13 cellular contexts compared by ENCODE assay signal in the genomic region with DNA sequence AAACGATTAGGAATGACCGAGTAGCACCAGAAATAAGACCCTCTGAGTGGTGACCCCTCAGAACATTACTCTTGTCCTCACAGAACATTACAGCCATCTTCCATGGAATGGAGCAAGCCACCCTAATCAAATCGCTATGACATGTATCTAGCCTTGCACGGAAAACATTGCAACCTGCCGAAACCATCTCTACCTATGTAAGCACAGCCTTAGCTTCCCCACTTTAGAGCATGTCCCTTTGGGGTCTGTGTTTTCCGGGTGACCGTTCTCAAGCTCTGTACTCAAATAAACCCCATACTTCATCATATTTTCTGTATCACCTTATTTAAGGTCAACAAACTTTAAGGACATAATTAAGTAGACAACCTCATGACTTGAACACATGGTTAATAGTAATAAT.
DNase-seq lines count a peak whose midpoint lies in the region; ATAC-seq and TF ChIP-seq lines count a peak whose summit lies in the region.
"Had no signal": no experiment of that assay in that cellular context is flagged by ENCODE, and none has a peak within 500 bp of the region (broad histone marks: within the 10 kb centered on the region; RNA-seq: fewer than 3 reads in every experiment).

No MANE protein-coding gene starts in this region.

- no peak overlapping the region for H2BK5ac ChIP-seq in mesenchymal stem cell (ENCODE audit: low read depth, low read length, poor library complexity, severe bottlenecking)

- H3K4me2 ChIP-seq in mesenchymal stem cell (ENCODE audit: low read length, poor library complexity, severe bottlenecking) = no peak overlapping the region

- peak overlapping the region; percentile 97 for H2AK5ac ChIP-seq in mesenchymal stem cell (ENCODE audit: low read length, severe bottlenecking)

- TF ChIP-seq POLR2A in vagina (IDR thresholded peaks at IDR 0.05) = no peak
- TF ChIP-seq POLR2A in heart left ventricle (IDR thresholded peaks at IDR 0.05) = no peak

- H3K4me3 Mint-ChIP-seq in activated CD4-positive, alpha-beta T cell treated with anti-CD3 and anti-CD28 coated beads for 36 hours = no peak overlapping the region
- H3K4me3 Mint-ChIP-seq: activated CD8-positive, alpha-beta memory T cell treated with anti-CD3 and anti-CD28 coated beads, Interleukin-2, amount 10 ng/mL, durations not matched to agents 7 days and 5 days had no signal

- peak overlapping the region; percentile 2 for H4K8ac ChIP-seq in mesenchymal stem cell (ENCODE audit: low read length)

- H4K91ac ChIP-seq in mesenchymal stem cell (ENCODE audit: low read length) = no peak overlapping the region

- no peak overlapping the region for H2BK15ac ChIP-seq in mesenchymal stem cell (ENCODE audit: low read depth, poor library complexity, severe bottlenecking)

- no peak for DNase-seq in activated CD4-positive, alpha-beta T cell treated with anti-CD3 and anti-CD28 coated beads for 36 hours
- no peak for DNase-seq in activated CD4-positive, alpha-beta T cell treated with anti-CD3 and anti-CD28 coated beads, Interleukin-2, amount 50 U/mL, for 48 hours
- no peak for DNase-seq in adipocyte (ENCODE audit: low read depth)
- DNase-seq in mesenchymal stem cell = no peak
- no peak for DNase-seq in vagina (ENCODE audit: extremely low spot score in 2 of 2)
- DNase-seq in heart left ventricle = no peak
- DNase-seq: activated naive CD8-positive, alpha-beta T cell treated with anti-CD3 and anti-CD28 coated beads, Interleukin-2, amount 10 ng/mL, durations not matched to agents 7 days and 5 days had no signal

- peaks cover 11% of the 10 kb centered on the region for H3K27me3 Mint-ChIP-seq in activated CD4-positive, alpha-beta T cell treated with anti-CD3 and anti-CD28 coated beads for 36 hours

- 91% methylated on average over 7 of the region's 7 CpGs for WGBS in mesenchymal stem cell
- WGBS in heart left ventricle, 4 donors = 86 to 95% (median 92%) methylated on average over 7 of the region's 7 CpGs

- peak overlapping the region in 1 of 2 experiments; percentile 40 for H3K4ac ChIP-seq in mesenchymal stem cell (ENCODE audit: low read depth in 1 of 2, low read length in 2 of 2)

- H3K4me1 ChIP-seq in adipocyte (ENCODE audit: control insufficient read depth, insufficient read depth, low read length) (peaks cover 4% of the 10 kb centered on the region), mesenchymal stem cell (ENCODE audit: control insufficient read depth, insufficient read depth, low read depth, low read length) (peaks cover 13% of the 10 kb centered on the region), vagina (peaks cover 6% of the 10 kb centered on the region), heart left ventricle (peaks cover 0 to 48% (median 4%) of the 10 kb centered on the region in 12 donors)

- POLR2A ChIA-PET in activated CD4-positive, alpha-beta T cell treated with anti-CD3 and anti-CD28 coated beads for 36 hours (lab: Charles Lee) = interaction anchor here (0.6 to 2.1 kb wide), 4 partner anchors 53 to 613 kb away, joined by 3 to 15 read pairs (median 4); a partner anchor contains a TSS

- H3K23ac ChIP-seq in mesenchymal stem cell (ENCODE audit: low read length in 2 of 2) = no peak overlapping the region

- H3K9ac ChIP-seq in adipocyte (ENCODE audit: low read length) (no peak overlapping the region), mesenchymal stem cell (ENCODE audit: low read length) (peak overlapping the region; percentile 48)

- H3K4me3 ChIP-seq in adipocyte (ENCODE audit: low read length) (peak overlapping the region; percentile 71), mesenchymal stem cell (ENCODE audit: insufficient read depth in 1 of 2, low read depth in 1 of 2, low read length in 2 of 2) (no peak overlapping the region), vagina (no peak overlapping the region), heart left ventricle (peak overlapping the region in 3 of 12 donors; percentile 42 to 49 (median 45))

- H3K36me3 Mint-ChIP-seq in activated CD4-positive, alpha-beta T cell treated with anti-CD3 and anti-CD28 coated beads for 36 hours (ENCODE audit: low read depth) = no peaks in the 10 kb centered on the region

- peak overlapping the region in 1 of 2 experiments; percentile 100 for H2BK12ac ChIP-seq in mesenchymal stem cell (ENCODE audit: low read length in 2 of 2)

- H3K27ac ChIP-seq in mesenchymal stem cell (ENCODE audit: low read length, poor library complexity, severe bottlenecking) = no peak overlapping the region
- H3K27ac ChIP-seq in vagina = peak overlapping the region; percentile 42
- peak overlapping the region in 2 of 12 donors; percentile 52 to 76 for H3K27ac ChIP-seq in heart left ventricle

- no peaks in the 10 kb centered on the region for H3K36me3 ChIP-seq in adipocyte (ENCODE audit: control insufficient read depth, insufficient read depth, low read length, severe bottlenecking)
- no peaks in the 10 kb centered on the region for H3K36me3 ChIP-seq in mesenchymal stem cell (ENCODE audit: control insufficient read depth in 1 of 2, insufficient read depth in 2 of 2, low read depth in 1 of 2, low read length in 2 of 2)
- H3K36me3 ChIP-seq in vagina = no peaks in the 10 kb centered on the region
- H3K36me3 ChIP-seq in heart left ventricle = no peaks in the 10 kb centered on the region
- H3K36me3 ChIP-seq: MG63, tibial nerve had no signal

- peaks cover 42% of the 10 kb centered on the region for H3K4me1 Mint-ChIP-seq in activated CD4-positive, alpha-beta T cell treated with anti-CD3 and anti-CD28 coated beads for 36 hours

- no peak overlapping the region for H2BK120ac ChIP-seq in mesenchymal stem cell (ENCODE audit: low read depth, low read length)

- intact Hi-C loops in activated CD4-positive, alpha-beta T cell treated with anti-CD3 and anti-CD28 coated beads for 36 hours (cut with DNase I, micrococcal nuclease) = loop anchor here (1.0 to 10.0 kb wide), 7 partner anchors 53 to 509 kb away; a partner anchor contains a TSS
- intact Hi-C loops in vagina (cut with DNase I) = loop anchor here (1.0 to 5.0 kb wide), 2 partner anchors 198 to 294 kb away; no protein-coding TSS in a partner anchor
- intact Hi-C loops in heart left ventricle (cut with DNase I) = loop anchor here in 9 of 10 donors (1.0 to 10.0 kb wide), 14 partner anchors 198 to 452 kb away; a partner anchor contains a TSS

- ATAC-seq in activated CD4-positive, alpha-beta T cell treated with anti-CD3 and anti-CD28 coated beads for 36 hours = no peak
- ATAC-seq in HG02678 (IDR thresholded peaks at IDR 0.05; ENCODE audit: unreplicated experiment) (no peak), heart left ventricle (no peak), HG03135 (IDR thresholded peaks at IDR 0.05; ENCODE audit: unreplicated experiment) (no peak)

- CTCF ChIA-PET in activated CD4-positive, alpha-beta T cell treated with anti-CD3 and anti-CD28 coated beads for 36 hours (lab: Charles Lee) = interaction anchor here (0.6 to 4.1 kb wide), 62 partner anchors 9 to 510 kb away, joined by 3 to 77 read pairs (median 5); a partner anchor contains a TSS

- TF ChIP-seq CTCF in vagina (IDR thresholded peaks at IDR 0.05) (no peak), heart left ventricle (IDR thresholded peaks at IDR 0.05) (no peak)

- peak overlapping the region in 1 of 2 experiments; percentile 85 for H3K14ac ChIP-seq in mesenchymal stem cell (ENCODE audit: low read length in 2 of 2)

- no peaks in the 10 kb centered on the region for H3K79me1 ChIP-seq in mesenchymal stem cell (replicated peaks; ENCODE audit: low read length, poor library complexity, severe bottlenecking)

- no peak overlapping the region for H2AFZ ChIP-seq in mesenchymal stem cell (ENCODE audit: low read depth, low read length)

- peak overlapping the region; percentile 35 for H3K27ac Mint-ChIP-seq in activated CD4-positive, alpha-beta T cell treated with anti-CD3 and anti-CD28 coated beads for 36 hours
- H3K27ac Mint-ChIP-seq: activated CD8-positive, alpha-beta memory T cell treated with anti-CD3 and anti-CD28 coated beads, Interleukin-2, amount 10 ng/mL, durations not matched to agents 7 days and 5 days; activated naive CD8-positive, alpha-beta T cell treated with anti-CD3 and anti-CD28 coated beads, Interleukin-2, amount 10 ng/mL, durations not matched to agents 7 days and 5 days; nephron progenitor cell had no signal

- peak overlapping the region in 1 of 2 experiments; percentile 93 for H3K18ac ChIP-seq in mesenchymal stem cell (ENCODE audit: low read depth in 1 of 2, low read length in 2 of 2)

- H3K27me3 ChIP-seq in adipocyte (replicated peaks; ENCODE audit: control insufficient read depth, insufficient read depth, low read length) = peaks cover 44% of the 10 kb centered on the region
- H3K27me3 ChIP-seq in mesenchymal stem cell (ENCODE audit: control insufficient read depth in 1 of 2, insufficient read depth in 1 of 2, low read length in 2 of 2) = peaks cover 13 to 43% of the 10 kb centered on the region in 2 experiments
- no peaks in the 10 kb centered on the region for H3K27me3 ChIP-seq in vagina
- peaks cover 0 to 4% (median 0%) of the 10 kb centered on the region in 9 donors for H3K27me3 ChIP-seq in heart left ventricle
- H3K27me3 ChIP-seq: tibial nerve had no signal

- H3K9me3 ChIP-seq in adipocyte (ENCODE audit: control insufficient read depth, low read length) (no peaks in the 10 kb centered on the region), mesenchymal stem cell (ENCODE audit: control insufficient read depth, low read length) (no peaks in the 10 kb centered on the region), vagina (no peaks in the 10 kb centered on the region), heart left ventricle (no peaks in the 10 kb centered on the region)
- H3K9me3 ChIP-seq: MG63, tibial nerve had no signal

- no peaks in the 10 kb centered on the region for H3K9me3 Mint-ChIP-seq in activated CD4-positive, alpha-beta T cell treated with anti-CD3 and anti-CD28 coated beads for 36 hours (ENCODE audit: low read depth)
- H3K9me3 Mint-ChIP-seq: activated naive CD8-positive, alpha-beta T cell treated with anti-CD3 and anti-CD28 coated beads, Interleukin-2, amount 10 ng/mL, durations not matched to agents 7 days and 5 days; nephron progenitor cell had no signal
